Comparison of ENCODE assay signal across 8 cellular contexts in genomic region chr1:26279598-26280332, GRCh38. TPM values are rescaled to one million over a fixed set of nuclear protein-coding genes. Genes with fewer than 3 reads are reported as not detected.
DNase-seq lines count a peak whose midpoint lies in the region; ATAC-seq and TF ChIP-seq lines count a peak whose summit lies in the region.

TSS of gene SH3BGRL3 (plus strand) at chr1:26280086. CDS start at chr1:26280156, 70 bp downstream.

- no peaks in the 10 kb centered on the region for H3K27me3 Mint-ChIP-seq in activated CD4-positive, alpha-beta memory T cell treated with anti-CD3 and anti-CD28 coated beads for 36 hours

- peaks cover 87% of the 10 kb centered on the region for H3K4me1 Mint-ChIP-seq in activated CD4-positive, alpha-beta memory T cell treated with anti-CD3 and anti-CD28 coated beads for 36 hours (ENCODE audit: low read depth)

- POLR2A ChIA-PET in activated CD4-positive, alpha-beta memory T cell treated with anti-CD3 and anti-CD28 coated beads for 36 hours (lab: Charles Lee): interaction anchor here (0.8 to 3.6 kb wide), 6 partner anchors 9 to 98 kb away, joined by 3 to 32 read pairs (median 5); partner anchors contain the start of genes CD52 and UBXN11

- H3K36me3 Mint-ChIP-seq in activated CD4-positive, alpha-beta memory T cell treated with anti-CD3 and anti-CD28 coated beads for 36 hours: peaks cover 56% of the 10 kb centered on the region

- ATAC-seq in GM18909 (IDR thresholded peaks at IDR 0.05; ENCODE audit: poor library complexity, unreplicated experiment): peak; percentile 67
- peak; percentile 48 for ATAC-seq in HG03196 (IDR thresholded peaks at IDR 0.05; ENCODE audit: unreplicated experiment)

- 0 to 1% methylated on average over 30 to 63 of the region's 65 CpGs for WGBS in lower leg skin, 2 donors

- intact Hi-C loops in activated CD4-positive, alpha-beta memory T cell treated with anti-CD3 and anti-CD28 coated beads for 36 hours (cut with micrococcal nuclease): loop anchor here (1.0 to 10.0 kb wide), 4 partner anchors 8 to 415 kb away; partner anchors contain the start of genes ARID1A and PDIK1L
- intact Hi-C loops in dorsolateral prefrontal cortex (cut with DNase I): loop anchor here in 1 of 2 donors (2.0 to 5.0 kb wide), 2 partner anchors 41 to 112 kb away; partner anchors contain the start of genes C1orf232 and ZNF593
- intact Hi-C loops in lower leg skin (cut with DNase I; ENCODE audit: low total_unique reads): loop anchor here (5.0 kb wide), 1 partner anchor 1032 kb away; the partner anchor contains the start of gene RSRP1

- H3K4me3 ChIP-seq in dorsolateral prefrontal cortex: peak within 1 kb of the TSS; percentile 58 to 97 (median 89)
- peak within 1 kb of the TSS; percentile 75 for H3K4me3 ChIP-seq in lower leg skin (ENCODE audit: low read depth, poor library complexity, severe bottlenecking)

- peak within 1 kb of the TSS; percentile 89 for H3K4me3 Mint-ChIP-seq in activated CD4-positive, alpha-beta memory T cell treated with anti-CD3 and anti-CD28 coated beads for 36 hours

- peak within 1 kb of the TSS; percentile 58 to 98 (median 93) for H3K27ac ChIP-seq in dorsolateral prefrontal cortex

- TF ChIP-seq CTCF in AG09319 (IDR thresholded peaks at IDR 0.05; ENCODE audit: low read depth, low read length) (peak; percentile 70), dorsolateral prefrontal cortex (IDR thresholded peaks at IDR 0.05 in 54 of 56, conservative IDR thresholded peaks at IDR 0.05 in 2 of 56; ENCODE audit: low read depth in 1 of 56, partially characterized antibody in 56 of 56) (peak in 49 of 56 donors; percentile 14 to 66 (median 37)), lower leg skin (IDR thresholded peaks at IDR 0.05) (no peak)

- CTCF ChIA-PET in activated CD4-positive, alpha-beta memory T cell treated with anti-CD3 and anti-CD28 coated beads for 36 hours (lab: Charles Lee): interaction anchor here (0.8 to 22.4 kb wide), 8 partner anchors 9 to 137 kb away, joined by 3 to 886 read pairs (median 6); partner anchors contain the start of genes CD52, CEP85, UBXN11 and ZNF593

- TF ChIP-seq POLR2A in lower leg skin (IDR thresholded peaks at IDR 0.05): peak in 1 of 2 donors; percentile 48

- H3K27ac Mint-ChIP-seq in activated CD4-positive, alpha-beta memory T cell treated with anti-CD3 and anti-CD28 coated beads for 36 hours: peak within 1 kb of the TSS; percentile 94

- no peaks in the 10 kb centered on the region for H3K9me3 Mint-ChIP-seq in activated CD4-positive, alpha-beta memory T cell treated with anti-CD3 and anti-CD28 coated beads for 36 hours

- no peaks in the 10 kb centered on the region for H3K27me3 ChIP-seq in dorsolateral prefrontal cortex

- peak; percentile 44 for DNase-seq in AG09319 (ENCODE audit: extremely low read depth, low read depth)
- peak; percentile 79 for DNase-seq in NCI-H748 (lab: John Stamatoyannopoulos, UW; ENCODE audit: unreplicated experiment)
- DNase-seq in activated CD4-positive, alpha-beta memory T cell treated with anti-CD3 and anti-CD28 coated beads for 36 hours: peak; percentile 89
- DNase-seq in dorsolateral prefrontal cortex: peak; percentile 69 to 93 (median 84)
- DNase-seq in lower leg skin (ENCODE audit: low spot score in 2 of 2): peak; percentile 85 to 98
- peak; percentile 81 to 85 for DNase-seq in stimulated activated CD4-positive, alpha-beta T cell treated with anti-CD3 and anti-CD28 coated beads, Interleukin-4, amount 100 ng/mL, for 4 hours

RNA-seq across cellular contexts. Expression of gene SH3BGRL3, which starts in this region (rescaled TPM):
- 100 to 1,000 TPM; 305 to 320 TPM for total RNA-seq in activated CD4-positive, alpha-beta memory T cell treated with anti-CD3 and anti-CD28 coated beads for 36 hours
- total RNA-seq in dorsolateral prefrontal cortex (100 to 1,000 TPM in 13 of 120 experiments, 10 to 100 TPM in 107; 50.9 to 144 (median 80.6) TPM), lower leg skin (10 to 100 TPM; 74.8 to 97.1 (median 78.3) TPM)

Comparison
In these comparisons a context has a peak if more than half of its experiments do, and no peak if none do; other contexts are left out.
1. Peak in every context shown above with its lines: DNase-seq, ATAC-seq, H3K4me3 ChIP-seq and H3K27ac ChIP-seq.
2. CTCF ChIP-seq: peak in AG09319 (single experiment) and dorsolateral prefrontal cortex (49 of 56); none in lower leg skin (0 of 3).